9 cellular contexts compared by ENCODE assay signal in the genomic region with DNA sequence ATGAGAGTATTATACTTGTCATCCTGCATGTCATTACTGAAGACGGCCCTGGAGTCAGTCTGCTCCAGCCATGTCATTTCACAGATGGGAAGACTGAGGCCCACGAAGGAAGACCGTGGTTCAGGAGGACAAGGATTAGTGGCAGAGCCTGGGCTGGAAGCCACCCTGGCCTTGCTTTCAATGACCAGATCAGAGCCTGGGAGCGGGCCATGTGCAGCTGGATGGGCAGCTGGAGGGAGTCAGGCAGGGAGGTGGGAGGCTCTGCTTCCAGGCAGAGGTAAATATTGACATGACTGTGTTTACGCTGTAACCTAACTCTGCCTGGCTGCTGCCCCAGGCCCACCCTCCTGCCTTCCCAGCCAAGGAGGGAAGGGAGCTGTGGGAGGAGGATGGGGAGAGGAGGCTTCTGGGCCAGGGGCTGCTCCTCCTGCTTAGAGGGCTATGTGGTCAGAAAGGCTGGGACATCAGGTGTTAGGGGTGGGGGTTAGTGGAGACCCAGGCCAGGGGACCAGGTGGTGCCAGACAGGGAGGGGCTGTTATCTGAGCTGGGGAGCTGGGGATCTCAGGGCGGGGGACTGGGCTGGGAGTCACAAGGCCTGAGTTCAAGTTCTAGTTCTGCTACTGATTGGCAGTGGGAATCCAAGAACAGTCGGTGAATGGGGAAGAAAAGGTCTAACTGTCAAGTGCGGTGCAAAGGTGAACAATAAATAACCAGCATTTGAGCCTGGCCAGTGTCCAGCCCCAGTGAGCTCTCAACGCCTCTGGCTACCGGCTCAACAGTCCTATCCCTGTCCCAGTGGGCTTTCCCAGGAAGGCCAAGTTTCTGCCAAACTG. TPM values are rescaled to one million over a fixed set of nuclear protein-coding genes. Genes with fewer than 3 reads are reported as not detected.
DNase-seq lines count a peak whose midpoint lies in the region; ATAC-seq, FAIRE-seq and TF ChIP-seq lines count a peak whose summit lies in the region.
"Had no signal": no experiment of that assay in that cellular context is flagged by ENCODE, and none has a peak within 500 bp of the region (broad histone marks: within the 10 kb centered on the region; RNA-seq: fewer than 3 reads in every experiment).

No MANE protein-coding gene starts in this region.

- no peaks in the 10 kb centered on the region for H3K9me1 ChIP-seq in endothelial cell of umbilical vein (replicated peaks; ENCODE audit: control insufficient read depth, extremely low read depth, insufficient read depth, low read length)

- BruUV-seq in endothelial cell of umbilical vein (replicated peaks; lab: Mats Ljungman, UMichigan) = no TSS peak

- intact Hi-C loops in endothelial cell of umbilical vein (cut with micrococcal nuclease) = loop anchor here (1.0 kb wide), 1 partner anchor 58 kb away; no protein-coding TSS in a partner anchor

- no peaks in the 10 kb centered on the region for H3K9me3 ChIP-seq in endothelial cell of umbilical vein (replicated peaks; ENCODE audit: control insufficient read depth, insufficient read depth, low read length)

- no peaks in the 10 kb centered on the region for H3K9me3 Mint-ChIP-seq in progenitor cell of endocrine pancreas (ENCODE audit: low read depth)

- H3K27ac Mint-ChIP-seq in progenitor cell of endocrine pancreas = peak overlapping the region; percentile 94

- peaks cover 95% of the 10 kb centered on the region for H3K79me2 ChIP-seq in endothelial cell of umbilical vein (ENCODE audit: control insufficient read depth, insufficient read depth, low read length)

- TF ChIP-seq POLR2A in endothelial cell of umbilical vein (IDR thresholded peaks at IDR 0.05; ENCODE audit: low read depth, low read length) = no peak

- H4K20me1 ChIP-seq in endothelial cell of umbilical vein (replicated peaks; ENCODE audit: control insufficient read depth, extremely low read depth, insufficient read depth, low read length) = peaks cover 1% of the 10 kb centered on the region

- no peak overlapping the region for H3K9ac ChIP-seq in endothelial cell of umbilical vein (replicated peaks; ENCODE audit: extremely low read depth, insufficient read depth, low read length)

- CTCF ChIA-PET in endothelial cell of umbilical vein (lab: Charles Lee) = interaction anchor here (1.0 to 4.6 kb wide), 17 partner anchors 16 to 320 kb away, joined by 3 to 73 read pairs (median 6); no protein-coding TSS in a partner anchor

- peak overlapping the region; percentile 21 for H3K4me3 Mint-ChIP-seq in progenitor cell of endocrine pancreas (ENCODE audit: low read depth)

- no peaks in the 10 kb centered on the region for H3K27me3 ChIP-seq in endothelial cell of umbilical vein (ENCODE audit: control insufficient read depth in 2 of 2, insufficient read depth in 2 of 2, low read length in 2 of 2)

- no peaks in the 10 kb centered on the region for H3K36me3 ChIP-seq in endothelial cell of umbilical vein (ENCODE audit: control insufficient read depth in 2 of 2, extremely low read depth in 1 of 2, insufficient read depth in 2 of 2, low read length in 2 of 2)

- POLR2A ChIA-PET in endothelial cell of umbilical vein (lab: Charles Lee) = interaction anchor here (0.7 to 1.6 kb wide), 3 partner anchors 15 to 77 kb away, joined by 3 to 11 read pairs (median 7); no protein-coding TSS in a partner anchor

- no peak for FAIRE-seq in endothelial cell of umbilical vein (lab: Jason Lieb, UNC)
- no peak for FAIRE-seq in RCC 7860 (lab: Jason Lieb, UNC)

- peak overlapping the region; percentile 75 for H3K27ac ChIP-seq in endothelial cell of umbilical vein (ENCODE audit: insufficient read depth, low read depth, low read length)

- no peaks in the 10 kb centered on the region for H3K36me3 Mint-ChIP-seq in progenitor cell of endocrine pancreas (ENCODE audit: insufficient read depth)

- peak; percentile 80 for DNase-seq in Daoy (ENCODE audit: low read depth)
- DNase-seq in NCI-H510A (lab: John Stamatoyannopoulos, UW) = peak; percentile 93
- DNase-seq in endothelial cell of umbilical vein (ENCODE audit: low read depth, low spot score) = peak; percentile 80
- DNase-seq in progenitor cell of endocrine pancreas (ENCODE audit: low spot score, unreplicated experiment) = peak; percentile 48
- no peak for DNase-seq in EL
- DNase-seq in RCC 7860 (ENCODE audit: low spot score) = no peak

- H2AFZ ChIP-seq in endothelial cell of umbilical vein (ENCODE audit: low read depth, low read length) = no peak overlapping the region

- ATAC-seq in HG03025 (IDR thresholded peaks at IDR 0.05; ENCODE audit: low FRiP score, unreplicated experiment) (no peak), GM18861 (IDR thresholded peaks at IDR 0.05; ENCODE audit: unreplicated experiment) (no peak)
- ATAC-seq: HCT116 had no signal

- H3K4me1 ChIP-seq in endothelial cell of umbilical vein (ENCODE audit: control insufficient read depth, extremely low read depth, insufficient read depth, low read length) = peaks cover 83% of the 10 kb centered on the region

- dilution Hi-C loops in endothelial cell of umbilical vein (cut with MboI; ENCODE audit: extremely low pct_ligation_motif_present, low sequenced_read_pairs) = no loop called here

- no peak overlapping the region for H3K4me3 ChIP-seq in endothelial cell of umbilical vein (replicated peaks in 1 of 3; ENCODE audit: insufficient read depth in 1 of 3, low read depth in 1 of 3, low read length in 3 of 3)

- no peak overlapping the region for H3K4me2 ChIP-seq in endothelial cell of umbilical vein (ENCODE audit: insufficient read depth, low read length)

- TF ChIP-seq CTCF in endothelial cell of umbilical vein (IDR thresholded peaks at IDR 0.05; ENCODE audit: extremely low read depth in 1 of 2, insufficient read depth in 1 of 2, low read depth in 1 of 2, low read length in 2 of 2) (no peak), progenitor cell of endocrine pancreas (IDR thresholded peaks at IDR 0.05; ENCODE audit: unreplicated experiment) (no peak)

- peaks cover 77% of the 10 kb centered on the region for H3K4me1 Mint-ChIP-seq in progenitor cell of endocrine pancreas (ENCODE audit: low read depth)

- no peaks in the 10 kb centered on the region for H3K27me3 Mint-ChIP-seq in progenitor cell of endocrine pancreas

TF ChIP-seq in endothelial cell of umbilical vein, 7 proteins besides CTCF, POLR2A, EP300 and RAD21:
- TF ChIP-seq, protein P1, sequence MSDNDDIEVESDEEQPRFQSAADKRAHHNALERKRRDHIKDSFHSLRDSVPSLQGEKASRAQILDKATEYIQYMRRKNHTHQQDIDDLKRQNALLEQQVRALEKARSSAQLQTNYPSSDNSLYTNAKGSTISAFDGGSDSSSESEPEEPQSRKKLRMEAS (IDR thresholded peaks at IDR 0.05; ENCODE audit: insufficient read depth, insufficient read length) = no peak
- TF ChIP-seq FOS (IDR thresholded peaks at IDR 0.05; ENCODE audit: borderline replicate concordance, insufficient read depth, low read length) (no peak), JUN (IDR thresholded peaks at IDR 0.05; ENCODE audit: borderline replicate concordance, insufficient read depth, insufficient read length, low read depth) (no peak)
TF ChIP-seq in endothelial cell of umbilical vein: peak in this region for 0.

RNA-seq across cellular contexts. Expression of gene ECE1, which starts 48.5 kb away (rescaled TPM):
- total RNA-seq in Daoy (2014; rRNA removed; shearing (Covaris generic)) = 59.8 and 69.8 TPM in 2 replicates
- 496 and 562 TPM in 2 replicates for total RNA-seq in endothelial cell of umbilical vein
- 437 and 521 TPM in 2 replicates for polyA plus RNA-seq in endothelial cell of umbilical vein
- polyA plus RNA-seq in endothelial cell of umbilical vein (2011; cell fraction: cytosol; rRNA removed) = 352 and 358 TPM in 2 replicates
- 291 and 306 TPM in 2 replicates for polyA plus RNA-seq in endothelial cell of umbilical vein (2011; cell fraction: nucleus; rRNA removed)
- 366 and 394 TPM in 2 replicates for polyA plus RNA-seq in endothelial cell of umbilical vein (2012)
- 457 and 568 TPM in 2 replicates for polyA minus RNA-seq in endothelial cell of umbilical vein
- polyA minus RNA-seq in endothelial cell of umbilical vein (2011; cell fraction: cytosol; rRNA and poly(A)+ RNA removed) = 16.8 TPM
- polyA minus RNA-seq in endothelial cell of umbilical vein (2011; cell fraction: nucleus; rRNA and poly(A)+ RNA removed) = 172 and 244 TPM in 2 replicates
- 200 and 217 TPM in 2 replicates for total RNA-seq in progenitor cell of endocrine pancreas

Comparison
In these comparisons a context has a peak if more than half of its experiments do, and no peak if none do; other contexts are left out.
1. DNase-seq: peak in Daoy (single experiment), NCI-H510A (single experiment), endothelial cell of umbilical vein (single experiment) and progenitor cell of endocrine pancreas (single experiment); none in EL (single experiment) and RCC 7860 (single experiment).